12 cellular contexts compared by ENCODE assay signal in the genomic region with DNA sequence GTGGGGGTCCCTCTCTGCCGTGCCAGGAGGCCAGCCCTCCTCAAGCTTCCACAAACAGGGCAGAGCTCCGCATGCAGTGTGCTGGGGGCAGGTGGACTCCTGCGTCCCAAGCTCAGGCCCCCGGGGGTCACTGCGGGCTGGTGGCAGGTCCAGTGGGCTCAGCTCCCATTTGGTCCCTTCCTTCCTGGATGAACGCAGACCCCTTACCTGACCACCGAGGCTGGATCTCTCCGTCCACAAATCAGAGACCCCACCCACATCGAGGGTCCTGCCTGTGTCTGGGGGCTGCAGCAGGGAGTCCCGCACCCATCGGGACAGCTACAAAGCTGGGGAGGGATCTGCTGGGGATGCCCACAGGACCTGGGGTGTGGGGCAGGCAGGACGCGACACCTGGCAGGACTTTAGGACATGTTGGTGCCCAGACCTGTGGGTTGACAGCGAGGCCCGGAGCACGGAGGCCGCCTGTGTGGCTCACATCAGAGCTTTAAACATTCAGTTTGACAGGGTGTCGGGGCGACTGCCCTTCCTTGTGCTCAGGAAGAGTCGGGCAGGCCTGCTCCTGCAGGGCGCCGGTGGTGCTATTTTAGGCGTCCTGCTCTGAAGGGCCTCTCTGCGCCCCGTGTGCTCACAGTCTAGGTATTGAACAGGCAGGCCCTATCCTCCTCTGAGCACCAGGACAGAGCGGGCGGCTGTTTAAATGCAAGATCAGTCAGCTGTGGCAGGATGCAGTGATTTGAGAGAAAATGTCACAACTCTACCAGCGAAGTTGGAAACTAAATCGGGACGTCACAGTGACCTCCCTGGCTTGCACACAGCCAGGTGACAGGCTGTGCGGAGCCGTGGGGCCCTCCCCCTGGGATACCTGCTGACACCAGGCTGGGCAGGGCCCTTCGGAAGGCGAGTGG. TPM values are rescaled to one million over a fixed set of nuclear protein-coding genes. Genes with fewer than 3 reads are reported as not detected.
"Had no signal": no experiment of that assay in that cellular context is flagged by ENCODE, and none has a peak within 500 bp of the region (broad histone marks: within the 10 kb centered on the region; RNA-seq: fewer than 3 reads in every experiment).

No MANE protein-coding gene starts in this region.

- ATAC-seq: activated CD8-positive, alpha-beta T cell treated with anti-CD3 and anti-CD28 coated beads, Interleukin-2, amount 10 ng/mL, durations not matched to agents 7 days and 5 days; activated naive CD4-positive, alpha-beta T cell treated with anti-CD3 and anti-CD28 coated beads, Interleukin-2, amount 50 U/mL, for 72 hours; left colon; stimulated activated memory B cell treated with anti-CD40 and anti-IgM and Interleukin-4, amounts not matched to agents 10 μg/mL and 1 μg/mL and 100 μg/mL, for 72 hours had no signal

- DNase-seq: activated CD4-positive, alpha-beta T cell treated with anti-CD3 and anti-CD28 coated beads for 4 hours; activated CD8-positive, alpha-beta T cell treated with anti-CD3 and anti-CD28 coated beads, Interleukin-2, amount 10 ng/mL, durations not matched to agents 7 days and 5 days; amniotic stem cell; cerebellar nuclear complex; hippocampal formation; stimulated activated CD4-positive, alpha-beta T cell treated with anti-CD3 and anti-CD28 coated beads, Interleukin-1b, Interleukin-23, amount 100 ng/mL, for 48 hours; T1000 had no signal

RNA-seq across cellular contexts. Expression of a gene that starts 15.9 kb away (rescaled TPM):
- total RNA-seq: activated CD8-positive, alpha-beta T cell treated with anti-CD3 and anti-CD28 coated beads, Interleukin-2, amount 10 ng/mL, durations not matched to agents 7 days and 5 days; activated T-helper 2 cell treated with anti-CD3 and anti-CD28 coated beads, Interferon-gamma antibody, Interleukin-2, Interleukin-4, amounts not matched to agents 10 μg/mL and 5 μg/mL and 100 μg/mL, durations not matched to agents 14 hours and 24 hours and 36 hours; SK-MEL-5 had no signal
